ENCODE assay signal across 8 cellular contexts in the genomic region with DNA sequence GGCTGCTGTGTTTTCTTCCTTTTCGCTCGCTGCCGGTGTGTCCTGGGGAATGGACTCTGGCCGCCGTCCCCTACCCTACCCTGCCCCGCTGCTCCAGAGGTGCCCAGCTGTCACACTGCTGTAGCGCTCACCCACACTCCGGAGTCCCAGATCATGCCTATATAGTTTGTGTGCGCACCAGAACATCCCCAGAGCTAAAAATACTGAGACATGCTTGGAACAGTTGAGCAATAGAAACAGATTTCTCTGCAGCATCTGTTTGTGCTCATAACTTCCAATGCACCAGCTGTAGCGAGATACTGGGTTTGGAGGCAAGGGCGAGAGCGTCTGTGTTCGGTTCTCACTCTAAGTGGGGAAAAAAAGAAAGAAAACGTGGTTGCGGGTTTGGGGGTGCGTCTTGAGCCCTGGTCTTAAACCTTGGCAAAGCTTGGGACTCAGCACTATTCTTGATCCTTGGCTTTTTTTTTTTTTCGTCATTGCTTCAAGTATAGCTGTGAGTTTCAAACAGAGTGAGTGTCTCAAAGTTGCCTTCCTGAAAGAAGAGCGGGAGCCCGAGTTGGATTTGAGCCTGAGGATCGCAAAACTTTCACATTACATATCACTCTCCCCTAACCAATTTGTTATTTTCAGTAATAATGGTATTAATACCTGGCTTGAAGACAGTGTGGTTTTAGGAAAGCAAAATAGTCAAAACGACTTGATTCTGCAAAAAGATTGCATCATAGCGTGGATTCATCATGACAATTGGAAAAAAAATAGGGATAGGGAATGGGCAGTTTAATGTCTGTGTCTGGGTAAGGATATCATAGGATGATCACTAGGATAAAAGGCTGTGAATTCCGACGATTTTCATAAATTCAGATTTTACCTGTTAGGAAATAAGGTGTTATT. TPM values are rescaled to one million over a fixed set of nuclear protein-coding genes. Genes with fewer than 3 reads are reported as not detected.
DNase-seq lines count a peak whose midpoint lies in the region; ATAC-seq and TF ChIP-seq lines count a peak whose summit lies in the region.

No MANE protein-coding gene starts in this region.

- H3K27me3 ChIP-seq in RWPE2 (ENCODE audit: insufficient read depth, poor library complexity, severe bottlenecking), result peaks cover 35% of the 10 kb centered on the region
- H3K27me3 ChIP-seq in esophagus squamous epithelium, result peaks cover 0 to 13% (median 0%) of the 10 kb centered on the region in 4 donors
- H3K27me3 ChIP-seq in naive thymus-derived CD4-positive, alpha-beta T cell (ENCODE audit: control insufficient read depth in 2 of 2, insufficient read depth in 2 of 2, low read length in 2 of 2), result peaks cover 3 to 6% of the 10 kb centered on the region in 2 donors
- H3K27me3 ChIP-seq in SJCRH30, result peaks cover 9% of the 10 kb centered on the region

- TF ChIP-seq CTCF in RWPE2 (IDR thresholded peaks at IDR 0.05; ENCODE audit: poor library complexity, severe bottlenecking) (no peak), esophagus squamous epithelium (IDR thresholded peaks at IDR 0.05) (no peak)

- intact Hi-C loops in esophagus squamous epithelium (cut with DNase I), result no loop called here
- intact Hi-C loops in naive thymus-derived CD4-positive, alpha-beta T cell (cut with micrococcal nuclease), result no loop called here

- H3K4me3 ChIP-seq in RWPE2 (ENCODE audit: severe bottlenecking) (peak overlapping the region; percentile 30), esophagus squamous epithelium (peak overlapping the region; percentile 71 to 86 (median 73)), SJCRH30 (no peak overlapping the region; the same call in 1 of the 2 replicates)
- H3K4me3 ChIP-seq in naive thymus-derived CD4-positive, alpha-beta T cell (ENCODE audit: low read length), result peak overlapping the region; percentile 7

- H3K4me1 ChIP-seq in RWPE2 (ENCODE audit: insufficient read depth, poor library complexity, severe bottlenecking) (peaks cover 10% of the 10 kb centered on the region), esophagus squamous epithelium (peaks cover 0 to 65% (median 3%) of the 10 kb centered on the region in 3 donors), SJCRH30 (no peaks in the 10 kb centered on the region)
- H3K4me1 ChIP-seq in naive thymus-derived CD4-positive, alpha-beta T cell (ENCODE audit: control insufficient read depth in 2 of 2, insufficient read depth in 2 of 2, low read length in 2 of 2), result no peaks in the 10 kb centered on the region

- H3K4me1 Mint-ChIP-seq in naive thymus-derived CD4-positive, alpha-beta T cell, result peaks cover 5 to 24% (median 17%) of the 10 kb centered on the region in 7 donors

- peaks cover 64 to 72% (median 67%) of the 10 kb centered on the region in 5 donors for H3K27me3 Mint-ChIP-seq in naive thymus-derived CD4-positive, alpha-beta T cell

- H3K36me3 ChIP-seq in RWPE2 (ENCODE audit: low read depth), result no peaks in the 10 kb centered on the region
- H3K36me3 ChIP-seq in esophagus squamous epithelium, result peaks cover 0 to 4% (median 0%) of the 10 kb centered on the region in 3 donors
- no peaks in the 10 kb centered on the region for H3K36me3 ChIP-seq in naive thymus-derived CD4-positive, alpha-beta T cell (ENCODE audit: control insufficient read depth in 2 of 3, insufficient read depth in 3 of 3, low read length in 3 of 3)
- no peaks in the 10 kb centered on the region for H3K36me3 ChIP-seq in SJCRH30

- H3K9me3 ChIP-seq in RWPE2 (ENCODE audit: severe bottlenecking) (no peaks in the 10 kb centered on the region), esophagus squamous epithelium (no peaks in the 10 kb centered on the region), SJCRH30 (replicated peaks) (no peaks in the 10 kb centered on the region)
- H3K9me3 ChIP-seq in naive thymus-derived CD4-positive, alpha-beta T cell (ENCODE audit: control insufficient read depth in 2 of 3, low read length in 3 of 3), result no peaks in the 10 kb centered on the region

- no peak overlapping the region for H3K27ac Mint-ChIP-seq in naive thymus-derived CD4-positive, alpha-beta T cell

- peak; percentile 20 for DNase-seq in NCI-H2227 (lab: John Stamatoyannopoulos, UW; ENCODE audit: unreplicated experiment)
- no peak for DNase-seq in NCI-H2227 treated with DMSO at 0.1 percent for 48 hours (lab: John Stamatoyannopoulos, UW)
- no peak for DNase-seq in RWPE2 (ENCODE audit: low spot score)
- DNase-seq in esophagus squamous epithelium (lab: John Stamatoyannopoulos, UW), result no peak
- no peak for DNase-seq in naive thymus-derived CD4-positive, alpha-beta T cell
- no peak for DNase-seq in NCI-H345 treated with DMSO at 0.1 percent for 48 hours (lab: John Stamatoyannopoulos, UW; ENCODE audit: unreplicated experiment)
- DNase-seq in SJCRH30, result no peak
- DNase-seq in RPMI8226, result no peak

- H3K9me3 Mint-ChIP-seq in naive thymus-derived CD4-positive, alpha-beta T cell, result peaks cover 0 to 2% (median 0%) of the 10 kb centered on the region in 11 donors

- H3K36me3 Mint-ChIP-seq in naive thymus-derived CD4-positive, alpha-beta T cell, result no peaks in the 10 kb centered on the region

- ATAC-seq in RWPE2 (ENCODE audit: low read depth), result peak; percentile 22
- peak; percentile 3 for ATAC-seq in naive thymus-derived CD4-positive, alpha-beta T cell

- no peak for TF ChIP-seq POLR2A in esophagus squamous epithelium (IDR thresholded peaks at IDR 0.05)

- WGBS in esophagus squamous epithelium, 2 donors, result 4 to 8% methylated on average over 19 to 24 of the region's 24 CpGs

- H3K27ac ChIP-seq in RWPE2 (ENCODE audit: poor library complexity, severe bottlenecking), result no peak overlapping the region
- H3K27ac ChIP-seq in esophagus squamous epithelium, result peak overlapping the region; percentile 90 to 94 (median 92)
- no peak overlapping the region for H3K27ac ChIP-seq in naive thymus-derived CD4-positive, alpha-beta T cell (ENCODE audit: low read depth, low read length)
- H3K27ac ChIP-seq in SJCRH30, result no peak overlapping the region

- peak overlapping the region; percentile 38 to 84 (median 67) for H3K4me3 Mint-ChIP-seq in naive thymus-derived CD4-positive, alpha-beta T cell

- CTCF ChIA-PET in naive thymus-derived CD4-positive, alpha-beta T cell (lab: Charles Lee), result no interaction called here

- POLR2A ChIA-PET in naive thymus-derived CD4-positive, alpha-beta T cell (lab: Charles Lee), result no interaction called here

RNA-seq across cellular contexts. Expression of a gene that starts 0.6 kb away (rescaled TPM):
- total RNA-seq in esophagus squamous epithelium, result 10 to 100 TPM in 1 of 4 donors, 1 to 10 TPM in 3; 4.8 to 13.5 (median 8.0) TPM
- total RNA-seq in naive thymus-derived CD4-positive, alpha-beta T cell, result 1 to 10 TPM in 1 of 5 experiments, under 1 TPM in 3, not detected in 1; 0.05 to 1.5 (median 0.21) TPM
- not detected for polyA plus RNA-seq in naive thymus-derived CD4-positive, alpha-beta T cell
- 0.13 and 0.16 TPM in 2 replicates for total RNA-seq in SJCRH30 (2014; rRNA removed; shearing (Covaris generic))

Comparison
In these comparisons a context has a peak if more than half of its experiments do, and no peak if none do; other contexts are left out.
1. H3K27ac ChIP-seq: peak in esophagus squamous epithelium (4 of 4); none in RWPE2 (single experiment), naive thymus-derived CD4-positive, alpha-beta T cell (single experiment) and SJCRH30 (single experiment).